1 cellular context compared by ENCODE assay signal in the genomic region with DNA sequence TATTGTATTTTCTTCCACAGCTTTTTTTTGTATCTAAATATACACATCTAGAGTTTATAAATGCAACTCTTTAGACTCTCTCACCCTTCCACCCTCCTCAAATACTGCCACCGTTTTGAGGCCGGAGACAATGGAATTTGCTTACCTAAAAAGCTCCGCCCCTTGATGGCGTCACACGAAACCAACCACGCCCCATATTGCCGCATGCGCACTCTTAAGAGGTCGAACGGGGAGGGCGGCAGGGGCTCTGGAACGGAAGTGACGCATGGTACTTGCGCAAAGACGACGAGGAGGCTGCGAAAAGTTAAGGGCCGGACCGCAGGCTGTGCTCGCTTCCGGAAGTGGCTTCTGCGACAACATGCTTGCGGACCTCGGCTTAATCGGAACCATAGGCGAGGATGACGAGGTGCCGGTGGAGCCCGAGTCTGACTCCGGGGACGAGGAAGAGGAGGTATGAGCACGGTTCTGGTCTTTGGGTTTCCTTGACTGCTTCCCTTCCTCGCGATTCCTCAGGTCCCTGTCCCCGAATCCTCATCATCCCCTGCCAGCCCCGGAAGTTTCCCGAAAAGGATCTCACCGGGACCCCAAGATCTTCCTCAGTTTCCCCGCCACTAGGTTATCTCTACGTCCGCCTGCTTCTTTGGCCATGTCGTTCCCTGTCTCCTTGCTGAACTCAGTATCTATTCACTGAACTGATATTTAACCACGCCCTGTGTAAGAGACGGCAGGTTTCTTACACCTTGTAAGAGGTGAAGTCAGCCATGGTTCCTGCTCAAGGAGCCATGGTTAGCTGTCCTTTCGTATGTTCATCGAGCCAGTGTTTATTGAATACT.
TF ChIP-seq lines count a peak whose summit lies in the region.

A gene with protein sequence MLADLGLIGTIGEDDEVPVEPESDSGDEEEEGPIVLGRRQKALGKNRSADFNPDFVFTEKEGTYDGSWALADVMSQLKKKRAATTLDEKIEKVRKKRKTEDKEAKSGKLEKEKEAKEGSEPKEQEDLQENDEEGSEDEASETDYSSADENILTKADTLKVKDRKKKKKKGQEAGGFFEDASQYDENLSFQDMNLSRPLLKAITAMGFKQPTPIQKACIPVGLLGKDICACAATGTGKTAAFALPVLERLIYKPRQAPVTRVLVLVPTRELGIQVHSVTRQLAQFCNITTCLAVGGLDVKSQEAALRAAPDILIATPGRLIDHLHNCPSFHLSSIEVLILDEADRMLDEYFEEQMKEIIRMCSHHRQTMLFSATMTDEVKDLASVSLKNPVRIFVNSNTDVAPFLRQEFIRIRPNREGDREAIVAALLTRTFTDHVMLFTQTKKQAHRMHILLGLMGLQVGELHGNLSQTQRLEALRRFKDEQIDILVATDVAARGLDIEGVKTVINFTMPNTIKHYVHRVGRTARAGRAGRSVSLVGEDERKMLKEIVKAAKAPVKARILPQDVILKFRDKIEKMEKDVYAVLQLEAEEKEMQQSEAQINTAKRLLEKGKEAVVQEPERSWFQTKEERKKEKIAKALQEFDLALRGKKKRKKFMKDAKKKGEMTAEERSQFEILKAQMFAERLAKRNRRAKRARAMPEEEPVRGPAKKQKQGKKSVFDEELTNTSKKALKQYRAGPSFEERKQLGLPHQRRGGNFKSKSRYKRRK (plus strand): TSS at position 326 of the 833 bp plus-strand sequence. CDS start 33 bp downstream, at position 359.

TF ChIP-seq in IMR-90, 13 proteins besides CTCF, POLR2A, EP300 and RAD21 (continued from another document):
- TF ChIP-seq CEBPB (IDR thresholded peaks at IDR 0.05; ENCODE audit: low read depth, low read length) (peak; percentile 99), RFX5 (IDR thresholded peaks at IDR 0.05; ENCODE audit: low read depth, low read length) (no peak), NFE2L2 (IDR thresholded peaks at IDR 0.05; ENCODE audit: low read depth, low read length) (no peak), MAZ (IDR thresholded peaks at IDR 0.05; ENCODE audit: borderline replicate concordance, low read depth, low read length) (peak; percentile 74; the same call in 1 of the 2 replicates)
